ENCODE assay signal across 15 cellular contexts in genomic region chr5:32805966-32806626, GRCh38.
A peak's percentile ranks its signal among the peaks of the same experiment; 100 is the strongest.
DNase-seq lines count a peak whose midpoint lies in the region; ATAC-seq and TF ChIP-seq lines count a peak whose summit lies in the region.
"Had no signal": no experiment of that assay in that cellular context is flagged by ENCODE, and none has a peak within 500 bp of the region (broad histone marks: within the 10 kb centered on the region; RNA-seq: fewer than 3 reads in every experiment).

No MANE protein-coding gene starts in this region.

- no peak overlapping the region for H3K27ac ChIP-seq in endodermal cell (ENCODE audit: low read depth, low read length)
- H3K27ac ChIP-seq: ovary, upper lobe of left lung had no signal

- intact Hi-C loops in head of caudate nucleus (cut with DNase I), result no loop called here

- CTCF ChIA-PET in activated CD8-positive, alpha-beta memory T cell treated with anti-CD3 and anti-CD28 coated beads, Interleukin-2, amount 10 ng/mL, durations not matched to agents 7 days and 5 days (lab: Charles Lee), result no interaction called here

- peak; percentile 68 for DNase-seq in AG09309 (ENCODE audit: low read depth)
- DNase-seq in NCI-H226, result peak; percentile 55
- DNase-seq in choroid plexus epithelial cell (ENCODE audit: low read depth), result peak; percentile 93
- DNase-seq in myocyte (ENCODE audit: low read depth), result peak; percentile 70
- DNase-seq in endodermal cell, result no peak
- DNase-seq in activated CD8-positive, alpha-beta memory T cell treated with anti-CD3 and anti-CD28 coated beads, Interleukin-2, amount 10 ng/mL, durations not matched to agents 7 days and 5 days, result no peak
- no peak for DNase-seq in head of caudate nucleus
- DNase-seq: activated CD4-positive, alpha-beta T cell treated with anti-CD3 and anti-CD28 coated beads, Interleukin-2, amount 50 U/mL, for 4 hours; activated naive CD8-positive, alpha-beta T cell treated with anti-CD3 and anti-CD28 coated beads for 36 hours; CD8-positive, alpha-beta memory T cell; NCI-H2107; ovary; upper lobe of left lung had no signal

- WGBS in endodermal cell (ENCODE audit: insufficient coverage in 1 of 2, insufficient read length in 1 of 2), 2 experiments, result 53 to 70% methylated on average over 3 to 6 of the region's 6 CpGs

- no peak overlapping the region for H3K27ac Mint-ChIP-seq in endodermal cell
- H3K27ac Mint-ChIP-seq in activated CD8-positive, alpha-beta memory T cell treated with anti-CD3 and anti-CD28 coated beads, Interleukin-2, amount 10 ng/mL, durations not matched to agents 7 days and 5 days, result no peak overlapping the region
- H3K27ac Mint-ChIP-seq: activated naive CD8-positive, alpha-beta T cell treated with anti-CD3 and anti-CD28 coated beads for 36 hours; CD8-positive, alpha-beta memory T cell had no signal

- H3K36me3 ChIP-seq in endodermal cell (ENCODE audit: control insufficient read depth, insufficient read depth, low read length), result no peaks in the 10 kb centered on the region
- H3K36me3 ChIP-seq: ovary, upper lobe of left lung had no signal

- H3K4me3 ChIP-seq in AG09309 (ENCODE audit: control insufficient read depth, low read depth, low read length), result no peak overlapping the region
- no peak overlapping the region for H3K4me3 ChIP-seq in choroid plexus epithelial cell (ENCODE audit: low read depth, low read length)
- H3K4me3 ChIP-seq in endodermal cell (ENCODE audit: low read length), result no peak overlapping the region
- H3K4me3 ChIP-seq: GM12878, ovary, upper lobe of left lung had no signal

- peaks cover 13% of the 10 kb centered on the region for H3K9me3 Mint-ChIP-seq in endodermal cell
- H3K9me3 Mint-ChIP-seq in activated CD8-positive, alpha-beta memory T cell treated with anti-CD3 and anti-CD28 coated beads, Interleukin-2, amount 10 ng/mL, durations not matched to agents 7 days and 5 days (ENCODE audit: low read depth), result peaks cover 2% of the 10 kb centered on the region

- no peaks in the 10 kb centered on the region for H3K9me3 ChIP-seq in endodermal cell (ENCODE audit: control insufficient read depth, low read length)
- H3K9me3 ChIP-seq: ovary had no signal

- H3K9ac ChIP-seq in endodermal cell (ENCODE audit: extremely low read depth, low read length, poor library complexity, severe bottlenecking), result no peak overlapping the region

- no peaks in the 10 kb centered on the region for H3K4me1 Mint-ChIP-seq in endodermal cell
- no peaks in the 10 kb centered on the region for H3K4me1 Mint-ChIP-seq in activated CD8-positive, alpha-beta memory T cell treated with anti-CD3 and anti-CD28 coated beads, Interleukin-2, amount 10 ng/mL, durations not matched to agents 7 days and 5 days
- H3K4me1 Mint-ChIP-seq: activated naive CD8-positive, alpha-beta T cell treated with anti-CD3 and anti-CD28 coated beads for 36 hours; CD8-positive, alpha-beta memory T cell had no signal

- no peaks in the 10 kb centered on the region for H3K4me1 ChIP-seq in endodermal cell (ENCODE audit: control insufficient read depth, insufficient read depth, low read length)
- H3K4me1 ChIP-seq: upper lobe of left lung had no signal

- no peaks in the 10 kb centered on the region for H3K36me3 Mint-ChIP-seq in endodermal cell (ENCODE audit: low read depth)
- H3K36me3 Mint-ChIP-seq in activated CD8-positive, alpha-beta memory T cell treated with anti-CD3 and anti-CD28 coated beads, Interleukin-2, amount 10 ng/mL, durations not matched to agents 7 days and 5 days, result no peaks in the 10 kb centered on the region
- H3K36me3 Mint-ChIP-seq: activated naive CD8-positive, alpha-beta T cell treated with anti-CD3 and anti-CD28 coated beads for 36 hours; CD8-positive, alpha-beta memory T cell had no signal

- H3K27me3 Mint-ChIP-seq in endodermal cell (ENCODE audit: insufficient read depth), result no peaks in the 10 kb centered on the region
- H3K27me3 Mint-ChIP-seq in activated CD8-positive, alpha-beta memory T cell treated with anti-CD3 and anti-CD28 coated beads, Interleukin-2, amount 10 ng/mL, durations not matched to agents 7 days and 5 days, result no peaks in the 10 kb centered on the region
- H3K27me3 Mint-ChIP-seq: activated naive CD8-positive, alpha-beta T cell treated with anti-CD3 and anti-CD28 coated beads for 36 hours had no signal

- no peaks in the 10 kb centered on the region for H3K27me3 ChIP-seq in endodermal cell (ENCODE audit: control insufficient read depth, insufficient read depth, low read length, poor library complexity, severe bottlenecking)
- H3K27me3 ChIP-seq: ovary, upper lobe of left lung had no signal

- TF ChIP-seq CTCF in AG09309 (IDR thresholded peaks at IDR 0.05; ENCODE audit: control insufficient read depth, insufficient read depth, low read depth, low read length, missing control alignments) (no peak), choroid plexus epithelial cell (conservative IDR thresholded peaks at IDR 0.05; ENCODE audit: low read depth, low read length) (no peak), endodermal cell (conservative IDR thresholded peaks at IDR 0.05) (no peak)

- H3K4me3 Mint-ChIP-seq in endodermal cell, result no peak overlapping the region
- H3K4me3 Mint-ChIP-seq in activated CD8-positive, alpha-beta memory T cell treated with anti-CD3 and anti-CD28 coated beads, Interleukin-2, amount 10 ng/mL, durations not matched to agents 7 days and 5 days, result no peak overlapping the region
- H3K4me3 Mint-ChIP-seq: activated naive CD8-positive, alpha-beta T cell treated with anti-CD3 and anti-CD28 coated beads for 36 hours; CD8-positive, alpha-beta memory T cell had no signal

- ATAC-seq in activated CD8-positive, alpha-beta memory T cell treated with anti-CD3 and anti-CD28 coated beads, Interleukin-2, amount 10 ng/mL, durations not matched to agents 7 days and 5 days, result no peak
- ATAC-seq in GM19035 (IDR thresholded peaks at IDR 0.05; ENCODE audit: unreplicated experiment), result no peak
- ATAC-seq: GM12878 had no signal

Comparison
In these comparisons a context has a peak if more than half of its experiments do, and no peak if none do; other contexts are left out.
1. DNase-seq: peak in AG09309 (single experiment), NCI-H226 (single experiment), choroid plexus epithelial cell (single experiment) and myocyte (single experiment); none in endodermal cell (single experiment), activated CD8-positive, alpha-beta memory T cell treated with anti-CD3 and anti-CD28 coated beads, Interleukin-2, amount 10 ng/mL, durations not matched to agents 7 days and 5 days (single experiment) and head of caudate nucleus (0 of 42).